ENCODE assay signal across 9 cellular contexts in the genomic region with DNA sequence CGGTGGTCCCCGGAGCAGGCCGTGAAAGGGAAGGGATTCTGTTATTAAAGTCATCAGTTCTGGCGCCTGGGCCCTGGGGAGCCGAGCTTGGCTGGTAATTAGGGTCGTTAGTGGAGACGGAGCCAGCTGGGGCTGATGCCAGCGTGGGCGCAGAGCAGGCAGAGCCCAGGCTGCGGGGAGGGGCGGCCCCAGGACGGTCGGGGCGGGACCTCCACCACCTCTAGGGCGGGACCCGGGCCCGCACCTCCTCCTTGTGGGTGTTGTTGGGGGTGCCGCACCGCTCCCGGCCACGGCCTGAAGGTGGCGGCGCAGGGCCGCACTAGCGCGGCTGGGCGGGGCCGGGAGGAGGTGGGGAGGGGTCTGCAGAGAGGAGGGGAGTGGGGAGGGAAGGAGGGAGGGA.
DNase-seq lines count a peak whose midpoint lies in the region; ATAC-seq and TF ChIP-seq lines count a peak whose summit lies in the region.
"Had no signal": no experiment of that assay in that cellular context is flagged by ENCODE, and none has a peak within 500 bp of the region (broad histone marks: within the 10 kb centered on the region; RNA-seq: fewer than 3 reads in every experiment).

No MANE protein-coding gene starts in this region.

- no peaks in the 10 kb centered on the region for H3K36me3 ChIP-seq in Karpas-422 (ENCODE audit: insufficient read depth, low read length)

- no peak for ATAC-seq in HG03460 (IDR thresholded peaks at IDR 0.05; ENCODE audit: unreplicated experiment)

- H3K9me2 ChIP-seq in Karpas-422 (replicated peaks; ENCODE audit: insufficient read depth, low read length) = no peaks in the 10 kb centered on the region

- H3K4me3 Mint-ChIP-seq in T-helper 2 cell treated with Interferon-gamma antibody and Interleukin-4, amounts not matched to agents 5 μg/mL and 100 μg/mL, for 36 hours = no peak overlapping the region
- no peak overlapping the region for H3K4me3 Mint-ChIP-seq in glutamatergic neuron (ENCODE audit: unreplicated experiment)

- H3K9me3 ChIP-seq in Karpas-422 (ENCODE audit: low read length) = no peaks in the 10 kb centered on the region

- peaks cover 19% of the 10 kb centered on the region for H3K27me3 Mint-ChIP-seq in T-helper 2 cell treated with Interferon-gamma antibody and Interleukin-4, amounts not matched to agents 5 μg/mL and 100 μg/mL, for 36 hours (ENCODE audit: low read depth)
- peaks cover 13% of the 10 kb centered on the region for H3K27me3 Mint-ChIP-seq in glutamatergic neuron (ENCODE audit: unreplicated experiment)

- no peak overlapping the region for H3K4me2 ChIP-seq in Karpas-422 (ENCODE audit: low read depth, low read length, poor library complexity, severe bottlenecking)

- H3K27me3 ChIP-seq in Karpas-422 (ENCODE audit: low read length) = no peaks in the 10 kb centered on the region

- H4K20me1 ChIP-seq in Karpas-422 (ENCODE audit: insufficient read depth, low read depth, low read length) = no peaks in the 10 kb centered on the region

- no peaks in the 10 kb centered on the region for H3K79me2 ChIP-seq in Karpas-422 (ENCODE audit: low read length)

- H3K27ac ChIP-seq in Karpas-422 (ENCODE audit: low read length) = no peak overlapping the region

- no peak overlapping the region for H3K4me3 ChIP-seq in Karpas-422 (ENCODE audit: low read length)
- H3K4me3 ChIP-seq: skin epidermis had no signal

- peaks cover 29% of the 10 kb centered on the region for H3K4me1 Mint-ChIP-seq in T-helper 2 cell treated with Interferon-gamma antibody and Interleukin-4, amounts not matched to agents 5 μg/mL and 100 μg/mL, for 36 hours (ENCODE audit: low read depth)
- peaks cover 47% of the 10 kb centered on the region for H3K4me1 Mint-ChIP-seq in glutamatergic neuron (ENCODE audit: low read depth, unreplicated experiment)

- H3K36me3 Mint-ChIP-seq in T-helper 2 cell treated with Interferon-gamma antibody and Interleukin-4, amounts not matched to agents 5 μg/mL and 100 μg/mL, for 36 hours (ENCODE audit: low read depth) = no peaks in the 10 kb centered on the region
- peaks cover 4% of the 10 kb centered on the region for H3K36me3 Mint-ChIP-seq in glutamatergic neuron (ENCODE audit: unreplicated experiment)

- H3K27ac Mint-ChIP-seq in T-helper 2 cell treated with Interferon-gamma antibody and Interleukin-4, amounts not matched to agents 5 μg/mL and 100 μg/mL, for 36 hours = no peak overlapping the region
- H3K27ac Mint-ChIP-seq in glutamatergic neuron (ENCODE audit: unreplicated experiment) = peak overlapping the region; percentile 79

- peak; percentile 33 for DNase-seq in NCI-H146 (lab: John Stamatoyannopoulos, UW)
- DNase-seq in NCI-H146 treated with DMSO at 0.1 percent for 48 hours (lab: John Stamatoyannopoulos, UW; ENCODE audit: unreplicated experiment) = no peak
- peak; percentile 77 for DNase-seq in Karpas-422
- peak; percentile 70 for DNase-seq in T-helper 2 cell treated with Interferon-gamma antibody and Interleukin-4, amounts not matched to agents 5 μg/mL and 100 μg/mL, for 36 hours (ENCODE audit: low spot score)
- peak; percentile 94 for DNase-seq in glutamatergic neuron
- DNase-seq in stimulated activated CD8-positive, alpha-beta memory T cell treated with anti-CD3 and anti-CD28 coated beads, Interleukin-4, amount 100 ng/mL, for 48 hours = peak; percentile 67
- no peak for DNase-seq in HUDEP-2 (lab: John Stamatoyannopoulos, UW; ENCODE audit: unreplicated experiment in 76 of 76)

- TF ChIP-seq CTCF in glutamatergic neuron (IDR thresholded peaks at IDR 0.05; ENCODE audit: partially characterized antibody, unreplicated experiment) = peak; percentile 60

- H2AFZ ChIP-seq in Karpas-422 (ENCODE audit: low read length) = no peak overlapping the region

- no peak overlapping the region for H3K9ac ChIP-seq in Karpas-422 (ENCODE audit: low read length)

- H3K4me1 ChIP-seq in Karpas-422 (ENCODE audit: low read length) = no peaks in the 10 kb centered on the region

- no peaks in the 10 kb centered on the region for H3K9me3 Mint-ChIP-seq in T-helper 2 cell treated with Interferon-gamma antibody and Interleukin-4, amounts not matched to agents 5 μg/mL and 100 μg/mL, for 36 hours
- peaks cover 18% of the 10 kb centered on the region for H3K9me3 Mint-ChIP-seq in glutamatergic neuron (ENCODE audit: unreplicated experiment)

Comparison
In these comparisons a context has a peak if more than half of its experiments do, and no peak if none do; other contexts are left out.
1. DNase-seq: peak in NCI-H146 (single experiment), Karpas-422 (single experiment), T-helper 2 cell treated with Interferon-gamma antibody and Interleukin-4, amounts not matched to agents 5 μg/mL and 100 μg/mL, for 36 hours (single experiment), glutamatergic neuron (single experiment) and stimulated activated CD8-positive, alpha-beta memory T cell treated with anti-CD3 and anti-CD28 coated beads, Interleukin-4, amount 100 ng/mL, for 48 hours (single experiment); none in NCI-H146 treated with DMSO at 0.1 percent for 48 hours (single experiment) and HUDEP-2 (0 of 76).